Comparison of ENCODE assay signal across 21 cellular contexts in the genomic region with DNA sequence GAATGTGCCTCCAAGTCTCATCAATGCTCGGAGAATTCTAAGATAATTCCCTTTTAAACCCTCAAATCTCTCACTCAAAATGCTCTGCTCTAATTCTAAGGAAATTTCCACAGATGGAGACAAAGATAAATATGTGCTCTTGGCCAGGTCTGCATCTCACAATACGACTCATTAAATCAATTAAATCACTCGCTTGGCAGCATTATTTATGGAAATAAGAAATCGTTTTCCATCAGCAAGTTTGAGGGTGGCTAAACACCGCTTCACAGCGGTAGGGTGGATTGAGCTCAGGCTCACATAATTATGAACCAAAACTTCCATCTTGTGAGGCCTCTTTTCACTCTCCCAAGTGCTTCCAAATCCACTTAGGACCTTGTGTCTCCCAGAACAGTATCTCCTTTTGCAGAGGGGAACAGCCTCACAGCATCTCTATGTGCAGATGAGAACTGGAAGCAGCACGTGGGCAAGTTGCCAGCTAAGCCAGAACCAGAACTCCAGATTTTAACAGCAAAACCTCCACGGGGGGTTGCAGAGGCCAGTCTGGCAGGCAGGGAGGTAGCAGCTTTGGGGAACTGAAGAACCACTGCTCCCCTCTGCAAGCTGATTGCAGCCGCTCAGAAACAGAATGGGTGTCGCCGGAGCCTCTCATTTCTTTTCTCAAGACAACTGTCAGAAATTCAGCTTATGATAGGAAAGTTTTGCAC.
"Had no signal": no experiment of that assay in that cellular context is flagged by ENCODE, and none has a peak within 500 bp of the region (broad histone marks: within the 10 kb centered on the region; RNA-seq: fewer than 3 reads in every experiment).

No MANE protein-coding gene starts in this region.

- ATAC-seq: activated CD8-positive, alpha-beta memory T cell treated with anti-CD3 and anti-CD28 coated beads, Interleukin-2, amount 10 ng/mL, durations not matched to agents 7 days and 5 days; activated CD8-positive, alpha-beta T cell treated with anti-CD3 and anti-CD28 coated beads for 36 hours; heart left ventricle; left colon; right lobe of liver; stimulated activated memory B cell treated with anti-CD40 and anti-IgM and Interleukin-4, amounts not matched to agents 10 μg/mL and 1 μg/mL and 100 μg/mL, for 72 hours had no signal

- FAIRE-seq: endometrium, pancreas, urothelium cell line had no signal

- DNase-seq: activated CD4-positive, alpha-beta T cell treated with anti-CD3 and anti-CD28 coated beads, Interleukin-2, amount 10 ng/mL, durations not matched to agents 7 days and 5 days; activated CD4-positive, CD25-positive, alpha-beta regulatory T cell treated with anti-CD3 and anti-CD28 coated beads, Interleukin-2, amount 50 U/mL, for 72 hours; activated CD8-positive, alpha-beta memory T cell treated with anti-CD3 and anti-CD28 coated beads, Interleukin-2, amount 10 ng/mL, durations not matched to agents 7 days and 5 days; activated CD8-positive, alpha-beta T cell treated with anti-CD3 and anti-CD28 coated beads for 36 hours; activated effector memory CD4-positive, alpha-beta T cell treated with anti-CD3 and anti-CD28 coated beads, Interleukin-2, amount 50 U/mL, for 16 hours; activated naive CD4-positive, alpha-beta T cell treated with anti-CD3 and anti-CD28 coated beads, Interleukin-2, amount 10 ng/mL, durations not matched to agents 7 days and 5 days; activated T-cell treated with anti-CD3 and anti-CD28 coated beads for 4 hours; cerebellar nuclear complex; cortex of kidney; heart left ventricle; islet precursor cell; left colon; nephron progenitor cell; right lobe of liver; stomach; transverse colon; WERI-Rb-1 had no signal
